8 cellular contexts compared by ENCODE assay signal in the genomic region with DNA sequence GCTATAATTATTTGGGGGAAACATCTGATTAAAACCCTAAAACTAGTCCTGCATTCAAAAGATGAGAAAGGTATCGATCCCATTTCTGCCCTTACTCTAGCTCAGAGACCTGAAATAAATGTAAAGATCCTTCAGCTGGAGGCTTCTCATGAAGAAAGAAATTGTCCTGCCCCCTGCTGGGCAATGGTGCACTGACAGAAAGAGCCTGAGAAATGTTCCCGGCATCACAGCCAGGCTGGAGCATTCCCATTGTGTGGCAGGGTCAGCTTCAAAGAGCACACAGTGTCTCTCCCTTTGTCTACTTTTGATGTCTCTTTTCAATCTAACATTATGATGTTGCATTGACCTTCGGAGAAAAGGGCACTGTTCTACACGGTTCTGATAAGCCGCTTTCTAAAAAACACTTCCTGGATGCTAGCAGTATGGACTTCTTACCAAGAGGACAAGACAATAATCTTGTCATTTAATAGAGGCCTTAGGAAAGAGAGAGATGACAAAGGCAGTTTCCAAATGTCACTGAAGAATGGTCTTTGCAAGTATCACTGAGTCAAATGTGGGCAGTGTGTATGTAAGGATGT.
DNase-seq lines count a peak whose midpoint lies in the region; ATAC-seq, FAIRE-seq and TF ChIP-seq lines count a peak whose summit lies in the region.

No MANE protein-coding gene starts in this region.

- H4K20me1 ChIP-seq in MM.1S (ENCODE audit: insufficient read depth, low read length) = no peaks in the 10 kb centered on the region
- H4K20me1 ChIP-seq in HepG2 (ENCODE audit: insufficient read depth, low read length) = peaks cover 33% of the 10 kb centered on the region

- no peak overlapping the region for H3K4me3 ChIP-seq in A549
- no peak overlapping the region for H3K4me3 ChIP-seq in GM12864 (ENCODE audit: low read depth, low read length)
- no peak overlapping the region for H3K4me3 ChIP-seq in MM.1S (ENCODE audit: low read length)
- H3K4me3 ChIP-seq in HepG2 (replicated peaks in 1 of 3; ENCODE audit: insufficient read depth in 1 of 3, low read depth in 2 of 3, low read length in 3 of 3) = no peak overlapping the region
- no peak overlapping the region for H3K4me3 ChIP-seq in sigmoid colon

- TF ChIP-seq POLR2A in A549 (IDR thresholded peaks at IDR 0.05; ENCODE audit: low read length) (no peak), HepG2 (IDR thresholded peaks at IDR 0.05; ENCODE audit: insufficient read depth in 1 of 2, low read depth in 2 of 2, low read length in 2 of 2) (no peak), sigmoid colon (IDR thresholded peaks at IDR 0.05) (no peak)

- ATAC-seq in A549 (peak; percentile 77 to 80), HepG2 (peak; percentile 94), GM18861 (IDR thresholded peaks at IDR 0.05; ENCODE audit: unreplicated experiment) (no peak)
- no peak for ATAC-seq in CD4-positive, alpha-beta T cell (ENCODE audit: poor library complexity)

- H3K4me1 ChIP-seq in A549 (no peaks in the 10 kb centered on the region), MM.1S (ENCODE audit: low read length) (no peaks in the 10 kb centered on the region), HepG2 (ENCODE audit: insufficient read depth, low read length) (no peaks in the 10 kb centered on the region), sigmoid colon (no peaks in the 10 kb centered on the region)

- H3K27me3 ChIP-seq in MM.1S (replicated peaks; ENCODE audit: insufficient read depth, low read length) (no peaks in the 10 kb centered on the region), HepG2 (ENCODE audit: control insufficient read depth in 1 of 2, insufficient read depth in 2 of 2, low read length in 2 of 2) (no peaks in the 10 kb centered on the region), sigmoid colon (no peaks in the 10 kb centered on the region)
- H3K27me3 ChIP-seq in CD4-positive, alpha-beta T cell (ENCODE audit: control insufficient read depth, insufficient read depth, low read length) = no peaks in the 10 kb centered on the region

- H3K79me2 ChIP-seq in MM.1S (ENCODE audit: low read length) (no peaks in the 10 kb centered on the region), HepG2 (ENCODE audit: insufficient read depth, low read length) (peaks cover 19% of the 10 kb centered on the region)

- no peak overlapping the region for H2AFZ ChIP-seq in MM.1S (ENCODE audit: low read length)
- H2AFZ ChIP-seq in HepG2 (ENCODE audit: low read length) = no peak overlapping the region

- no peaks in the 10 kb centered on the region for H3K36me3 Mint-ChIP-seq in CD4-positive, alpha-beta T cell (ENCODE audit: low read depth)

- H3K4me3 Mint-ChIP-seq in CD4-positive, alpha-beta T cell = no peak overlapping the region

- CTCF ChIA-PET in A549 (lab: Yijun Ruan, JAX) (interaction anchor here (0.8 to 2.3 kb wide), 8 partner anchors 15 to 1218 kb away, joined by 3 to 10 read pairs (median 3); no protein-coding TSS in a partner anchor), HepG2 (lab: Yijun Ruan, JAX; ENCODE audit: low intra/inter-chr PET ratio, low total read pairs) (interaction anchor here (1.3 kb wide), 1 partner anchor 314 kb away, joined by 3 read pairs; no protein-coding TSS in a partner anchor)
- CTCF ChIA-PET in CD4-positive, alpha-beta T cell (lab: Charles Lee) = no interaction called here

- no peaks in the 10 kb centered on the region for H3K27me3 Mint-ChIP-seq in CD4-positive, alpha-beta T cell

- TF ChIP-seq CTCF in A549 (IDR thresholded peaks at IDR 0.05) (peak; percentile 51), GM12864 (IDR thresholded peaks at IDR 0.05; ENCODE audit: low read depth, low read length, missing control alignments) (peak; percentile 72), MM.1S (IDR thresholded peaks at IDR 0.05; ENCODE audit: low read length) (peak; percentile 51), HepG2 (CRISPR knock-in tag; IDR thresholded peaks at IDR 0.05) (peak; percentile 77), sigmoid colon (IDR thresholded peaks at IDR 0.05) (peak in 2 of 4 experiments; percentile 38 to 50)
- TF ChIP-seq CTCF in CD4-positive, alpha-beta T cell (IDR thresholded peaks at IDR 0.05) = no peak

- H3K9me3 ChIP-seq in A549 (no peaks in the 10 kb centered on the region), MM.1S (replicated peaks; ENCODE audit: insufficient read depth, low read length) (no peaks in the 10 kb centered on the region), HepG2 (ENCODE audit: low read length) (no peaks in the 10 kb centered on the region), sigmoid colon (no peaks in the 10 kb centered on the region)
- no peaks in the 10 kb centered on the region for H3K9me3 ChIP-seq in CD4-positive, alpha-beta T cell (ENCODE audit: control insufficient read depth, low read length)

- TF ChIP-seq RAD21 in A549 (conservative IDR thresholded peaks at IDR 0.05 in 1 of 2, IDR thresholded peaks at IDR 0.05 in 1 of 2) = peak in 1 of 2 experiments; percentile 34; a peak in 3 of 5 replicates
- 0 out of 2 replicates have a peak, but pooled peaks have one; percentile 10 for TF ChIP-seq RAD21 in HepG2 (CRISPR knock-in tag; IDR thresholded peaks at IDR 0.05)

- in situ Hi-C loops in HepG2 (cut with HindIII; ENCODE audit: extremely low pct_ligation_motif_present, low pct_unique_long_range_greater_than_20kb) = no loop called here

- no peaks in the 10 kb centered on the region for H3K9me2 ChIP-seq in MM.1S (replicated peaks; ENCODE audit: insufficient read depth, low read length)

- H3K4me2 ChIP-seq in A549 = no peak overlapping the region
- no peak overlapping the region for H3K4me2 ChIP-seq in MM.1S (ENCODE audit: low read depth, low read length)
- H3K4me2 ChIP-seq in HepG2 (ENCODE audit: low read depth, low read length) = no peak overlapping the region

- intact Hi-C loops in HepG2 (cut with micrococcal nuclease; ENCODE audit: unreplicated experiment) (loop anchor here (1.0 to 10.0 kb wide), 3 partner anchors 312 to 519 kb away; no protein-coding TSS in a partner anchor), sigmoid colon (cut with DNase I) (no loop called here)
- intact Hi-C loops in CD4-positive, alpha-beta T cell (cut with DNase I, micrococcal nuclease) = no loop called here

- H3K9me3 Mint-ChIP-seq in CD4-positive, alpha-beta T cell = no peaks in the 10 kb centered on the region

- H3K27ac ChIP-seq in A549 (no peak overlapping the region), MM.1S (ENCODE audit: low read length) (no peak overlapping the region), cingulate gyrus (ENCODE audit: low read depth, low read length) (peak overlapping the region; percentile 48), HepG2 (ENCODE audit: extremely low read length, insufficient read depth, low read length) (no peak overlapping the region), sigmoid colon (no peak overlapping the region)
- no peak overlapping the region for H3K27ac ChIP-seq in CD4-positive, alpha-beta T cell (ENCODE audit: low read depth, low read length)

- BruUV-seq in HepG2 (replicated peaks; lab: Mats Ljungman, UMichigan) = no TSS peak

- H3K36me3 ChIP-seq in MM.1S (replicated peaks; ENCODE audit: insufficient read depth, low read length) (no peaks in the 10 kb centered on the region), HepG2 (replicated peaks in 1 of 2; ENCODE audit: control insufficient read depth in 1 of 2, insufficient read depth in 2 of 2, low read length in 2 of 2) (no peaks in the 10 kb centered on the region), sigmoid colon (no peaks in the 10 kb centered on the region)

- H3K9ac ChIP-seq in MM.1S (ENCODE audit: low read length) = no peak overlapping the region
- H3K9ac ChIP-seq in HepG2 (ENCODE audit: insufficient read depth, low read depth, low read length) = no peak overlapping the region

- no peak for TF ChIP-seq EP300 in A549 (IDR thresholded peaks at IDR 0.05)
- no peak for TF ChIP-seq EP300 in HepG2 (IDR thresholded peaks at IDR 0.05; ENCODE audit: low read depth in 2 of 2, low read length in 2 of 2)
- TF ChIP-seq EP300 in HepG2 (CRISPR knock-in tag; IDR thresholded peaks at IDR 0.05; ENCODE audit: borderline replicate concordance) = no peak
- no peak for TF ChIP-seq EP300 in sigmoid colon (IDR thresholded peaks at IDR 0.05)

- DNase-seq in A549 (ENCODE audit: low read depth in 1 of 2, low spot score in 1 of 2) = peak; percentile 10 to 16
- DNase-seq in GM12864 (ENCODE audit: low read depth) = no peak
- DNase-seq in MM.1S = no peak
- peak; percentile 47 for DNase-seq in HepG2 (ENCODE audit: low spot score)
- no peak for DNase-seq in CD4-positive, alpha-beta T cell
- no peak for DNase-seq in sigmoid colon

- no peaks in the 10 kb centered on the region for H3K4me1 Mint-ChIP-seq in CD4-positive, alpha-beta T cell (ENCODE audit: low read depth)

- no peak overlapping the region for H3K27ac Mint-ChIP-seq in CD4-positive, alpha-beta T cell

- FAIRE-seq in A549 (lab: Jason Lieb, UNC) = no peak
- FAIRE-seq in HepG2 (lab: Jason Lieb, UNC) = peak; percentile 85

- 36% methylated on average over 5 of the region's 5 CpGs for WGBS in A549 (ENCODE audit: missing lambda C conversion rate)
- 38% methylated on average over 5 of the region's 5 CpGs for WGBS in HepG2 (ENCODE audit: low lambda C conversion rate)
- 50 to 68% methylated on average over 5 of the region's 5 CpGs for WGBS in sigmoid colon, 2 donors

- H3F3A ChIP-seq in MM.1S (ENCODE audit: insufficient read depth, low read length) = no peaks in the 10 kb centered on the region

- POLR2A ChIA-PET in A549 (lab: Yijun Ruan, JAX) = interaction anchor here (0.7 kb wide), 1 partner anchor 1220 kb away, joined by 5 read pairs; no protein-coding TSS in a partner anchor
- POLR2A ChIA-PET in HepG2 (lab: Yijun Ruan, JAX) = no interaction called here
- POLR2A ChIA-PET in CD4-positive, alpha-beta T cell (lab: Charles Lee) = no interaction called here

TF ChIP-seq in A549, 52 proteins besides CTCF, POLR2A, EP300 and RAD21:
- no peak for TF ChIP-seq ZSCAN20 (CRISPR knock-in tag; IDR thresholded peaks at IDR 0.05)
- 0 out of 3 replicates have a peak, but pooled peaks have one; percentile 22 for TF ChIP-seq SMC3 (IDR thresholded peaks at IDR 0.05)

TF ChIP-seq in HepG2, 621 proteins besides CTCF, POLR2A, EP300 and RAD21 (continues in another document):
- no peak for TF ChIP-seq SOX6 (IDR thresholded peaks at IDR 0.05)
- TF ChIP-seq SOX6 (CRISPR knock-in tag; IDR thresholded peaks at IDR 0.05) = 0 out of 2 replicates have a peak, but pooled peaks have one; percentile 17
- TF ChIP-seq RFXAP (CRISPR knock-in tag; IDR thresholded peaks at IDR 0.05; ENCODE audit: borderline replicate concordance) = no peak
- no peak for TF ChIP-seq ZNF468 (CRISPR knock-in tag; IDR thresholded peaks at IDR 0.05)
- no peak for TF ChIP-seq CREM (IDR thresholded peaks at IDR 0.05)
- no peak for TF ChIP-seq CREM (CRISPR knock-in tag; IDR thresholded peaks at IDR 0.05)
- TF ChIP-seq SMC3 (IDR thresholded peaks at IDR 0.05; ENCODE audit: low read length) = peak; percentile 50; the same call in 1 of the 2 replicates
- peak; percentile 61 for TF ChIP-seq XRCC5 (optimal IDR thresholded peaks at IDR 0.05; ENCODE audit: low read length)
- no peak for TF ChIP-seq SKI (IDR thresholded peaks at IDR 0.05; ENCODE audit: partially characterized antibody)
- TF ChIP-seq ZNF546 (CRISPR knock-in tag; conservative IDR thresholded peaks at IDR 0.05) = no peak
- no peak for TF ChIP-seq NR3C1 (CRISPR knock-in tag; IDR thresholded peaks at IDR 0.05)
- TF ChIP-seq NCOA2 (CRISPR knock-in tag; IDR thresholded peaks at IDR 0.05) = no peak
- TF ChIP-seq ZNF570 (CRISPR knock-in tag; IDR thresholded peaks at IDR 0.05; ENCODE audit: borderline replicate concordance) = no peak
- no peak for TF ChIP-seq NKX3-1 (CRISPR knock-in tag; IDR thresholded peaks at IDR 0.05)

Comparison
In these comparisons a context has a peak if more than half of its experiments do, and no peak if none do; other contexts are left out.
1. ATAC-seq: peak in A549 (2 of 2) and HepG2 (single experiment); none in CD4-positive, alpha-beta T cell (single experiment) and GM18861 (single experiment).
2. DNase-seq: peak in A549 (2 of 2) and HepG2 (single experiment); none in GM12864 (single experiment), MM.1S (single experiment), CD4-positive, alpha-beta T cell (0 of 10) and sigmoid colon (single experiment).
3. Of the 38 proteins assayed by ChIP-seq in both HepG2 and A549: peak only in HepG2: none; only in A549: none; in both: CTCF and SMC3; in neither: 35; mixed calls (peak in some experiments, not most) for 1.